Comparison of ENCODE assay signal across 6 cellular contexts in genomic region chr19:57738320-57738719, GRCh38. TPM values are rescaled to one million over a fixed set of nuclear protein-coding genes. Genes with fewer than 3 reads are reported as not detected.
DNase-seq lines count a peak whose midpoint lies in the region; ATAC-seq and TF ChIP-seq lines count a peak whose summit lies in the region.
"Not testable (repeated sequence)": the region's sequence is repeated elsewhere in the genome, so short reads cannot be mapped to it uniquely, and the experiment has no call there.

No MANE protein-coding gene starts in this region.

- H3K27me3 Mint-ChIP-seq in naive thymus-derived CD8-positive, alpha-beta T cell: peaks cover 0 to 11% (median 2%) of the 10 kb centered on the region in 5 donors

- not testable (repeated sequence) for H3K4me3 ChIP-seq in thyroid gland (replicated peaks in 1 of 3)

- not testable (repeated sequence) for TF ChIP-seq POLR2A in thyroid gland (IDR thresholded peaks at IDR 0.05)

- not testable (repeated sequence) for H3K36me3 ChIP-seq in thyroid gland

- POLR2A ChIA-PET in naive thymus-derived CD8-positive, alpha-beta T cell (lab: Charles Lee): interaction anchor here (0.5 kb wide), 1 partner anchor 422 kb away, joined by 6 read pairs; no protein-coding TSS in a partner anchor

- DNase-seq in UCSD-AML1 (lab: John Stamatoyannopoulos, UW; ENCODE audit: unreplicated experiment) (peak; percentile 30), amygdala (lab: John Stamatoyannopoulos, UW) (peak in 30 of 56 donors; percentile 0 to 62 (median 10)), thyroid gland (peak; percentile 71 to 73)
- DNase-seq in Right ventricle myocardium inferior (ENCODE audit: missing footprints): not testable (repeated sequence)
- DNase-seq in naive thymus-derived CD8-positive, alpha-beta T cell: peak in 8 of 10 donors; percentile 10 to 67 (median 24)

- not testable (repeated sequence) for H3K27ac ChIP-seq in thyroid gland

- H3K9me3 Mint-ChIP-seq in naive thymus-derived CD8-positive, alpha-beta T cell: peaks cover 0 to 19% (median 0%) of the 10 kb centered on the region in 9 donors

- not testable (repeated sequence) for H3K9me3 ChIP-seq in thyroid gland

- H3K4me1 ChIP-seq in thyroid gland: not testable (repeated sequence)

- H3K4me3 Mint-ChIP-seq in naive thymus-derived CD8-positive, alpha-beta T cell: not testable (repeated sequence)

- not testable (repeated sequence) for H3K27ac Mint-ChIP-seq in naive thymus-derived CD8-positive, alpha-beta T cell

- H3K4me1 Mint-ChIP-seq in naive thymus-derived CD8-positive, alpha-beta T cell: not testable (repeated sequence)

- not testable (repeated sequence) for H3K27me3 ChIP-seq in thyroid gland

- H3K36me3 Mint-ChIP-seq in naive thymus-derived CD8-positive, alpha-beta T cell: not testable (repeated sequence)

- TF ChIP-seq CTCF in GM12874 (IDR thresholded peaks at IDR 0.05; ENCODE audit: insufficient read depth, low read depth, low read length) (peak; percentile 25; the same call in 1 of the 2 replicates), thyroid gland (IDR thresholded peaks at IDR 0.05) (peak; percentile 24 to 80 (median 68))

- intact Hi-C loops in Right ventricle myocardium inferior (cut with DNase I): loop anchor here (2.0 kb wide), 1 partner anchor 164 kb away; no protein-coding TSS in a partner anchor
- intact Hi-C loops in thyroid gland (cut with DNase I): not testable (repeated sequence)

- WGBS in thyroid gland, 2 donors: 1% methylated on average over 10 of the region's 10 CpGs

- ATAC-seq in Right ventricle myocardium inferior: peak; percentile 70
- ATAC-seq in naive thymus-derived CD8-positive, alpha-beta T cell: peak in 1 of 2 donors; percentile 60

RNA-seq across cellular contexts. Expression of gene ZNF776, which starts 8.3 kb away (rescaled TPM):
- total RNA-seq in Right ventricle myocardium inferior (12.5 TPM), thyroid gland (10 to 100 TPM; 17.6 to 24.4 (median 22.4) TPM)
- total RNA-seq in naive thymus-derived CD8-positive, alpha-beta T cell: 10 to 100 TPM; 42.9 to 52.0 TPM
- polyA plus RNA-seq in naive thymus-derived CD8-positive, alpha-beta T cell: 10 to 100 TPM in 1 of 3 donors, 1 to 10 TPM in 2; 8.2 to 11.9 (median 8.4) TPM

RNA-seq across cellular contexts. Expression of gene ZNF671, which starts 10.9 kb away (rescaled TPM):
- total RNA-seq in Right ventricle myocardium inferior (5.8 TPM), thyroid gland (10 to 100 TPM; 16.8 to 27.6 (median 20.7) TPM)
- total RNA-seq in naive thymus-derived CD8-positive, alpha-beta T cell: 10 to 100 TPM; 46.0 to 46.8 TPM
- 10 to 100 TPM; 17.2 to 28.0 (median 24.7) TPM for polyA plus RNA-seq in naive thymus-derived CD8-positive, alpha-beta T cell

RNA-seq across cellular contexts. Expression of gene ZNF154, which starts 29.3 kb away (rescaled TPM):
- total RNA-seq in Right ventricle myocardium inferior: 3.3 TPM
- total RNA-seq in naive thymus-derived CD8-positive, alpha-beta T cell: 10 to 100 TPM; 60.5 to 60.6 TPM
- 1 to 10 TPM; 1.1 to 2.4 (median 1.2) TPM for polyA plus RNA-seq in naive thymus-derived CD8-positive, alpha-beta T cell
- 10 to 100 TPM; 15.6 to 25.8 (median 18.2) TPM for total RNA-seq in thyroid gland

RNA-seq across cellular contexts. Expression of gene ZNF586, which starts 31.2 kb away (rescaled TPM):
- total RNA-seq in Right ventricle myocardium inferior (9.7 TPM), thyroid gland (10 to 100 TPM; 23.8 to 30.5 (median 27.5) TPM)
- 10 to 100 TPM; 46.6 to 46.9 TPM for total RNA-seq in naive thymus-derived CD8-positive, alpha-beta T cell
- 10 to 100 TPM; 17.7 to 21.5 (median 20.3) TPM for polyA plus RNA-seq in naive thymus-derived CD8-positive, alpha-beta T cell

RNA-seq across cellular contexts. Expression of gene ZNF551, which starts 56.5 kb away (rescaled TPM):
- total RNA-seq in Right ventricle myocardium inferior (4.0 TPM), thyroid gland (10 to 100 TPM; 11.2 to 23.6 (median 17.7) TPM)
- 10 to 100 TPM; 24.7 to 28.1 TPM for total RNA-seq in naive thymus-derived CD8-positive, alpha-beta T cell
- 10 to 100 TPM in 2 of 3 donors, 1 to 10 TPM in 1; 8.1 to 10.5 (median 10.3) TPM for polyA plus RNA-seq in naive thymus-derived CD8-positive, alpha-beta T cell
